ENCODE assay signal across 2 cellular contexts in genomic region chr7:36082910-36083309, GRCh38.
TF ChIP-seq lines count a peak whose summit lies in the region.

No MANE protein-coding gene starts in this region.

TF ChIP-seq in SK-N-SH, 30 proteins besides CTCF, POLR2A, EP300 and RAD21:
- peak; percentile 35; the same call in 1 of the 2 replicates for TF ChIP-seq GATA2 (CRISPR knock-in tag; IDR thresholded peaks at IDR 0.05)
- no peak for TF ChIP-seq RXRA (IDR thresholded peaks at IDR 0.05; ENCODE audit: borderline replicate concordance, low read depth)

TF ChIP-seq in HepG2, 621 proteins besides CTCF, POLR2A, EP300 and RAD21:
- no peak for TF ChIP-seq ZNF784 (CRISPR knock-in tag; IDR thresholded peaks at IDR 0.05; ENCODE audit: borderline replicate concordance)
- no peak for TF ChIP-seq PHF5A (CRISPR knock-in tag; IDR thresholded peaks at IDR 0.05; ENCODE audit: low read depth, unreplicated experiment)
- TF ChIP-seq ZFP1 (CRISPR knock-in tag; IDR thresholded peaks at IDR 0.05) = no peak
- no peak for TF ChIP-seq IRF2 (CRISPR knock-in tag; IDR thresholded peaks at IDR 0.05)
- TF ChIP-seq KAT2B (IDR thresholded peaks at IDR 0.05; ENCODE audit: borderline replicate concordance, low read depth, low read length) = no peak
- TF ChIP-seq ZSCAN31 (CRISPR knock-in tag; IDR thresholded peaks at IDR 0.05; ENCODE audit: low read depth) = no peak
- TF ChIP-seq ZFP90 (CRISPR knock-in tag; IDR thresholded peaks at IDR 0.05; ENCODE audit: borderline replicate concordance) = no peak
- no peak for TF ChIP-seq SIX4 (CRISPR knock-in tag; IDR thresholded peaks at IDR 0.05)
- no peak for TF ChIP-seq SUZ12 (IDR thresholded peaks at IDR 0.05; ENCODE audit: low read depth, low read length)
- no peak for TF ChIP-seq HNRNPL (IDR thresholded peaks at IDR 0.05; ENCODE audit: low read depth, low read length)
- no peak for TF ChIP-seq RFXAP (CRISPR knock-in tag; IDR thresholded peaks at IDR 0.05; ENCODE audit: borderline replicate concordance)
- no peak for TF ChIP-seq ZFP36 (IDR thresholded peaks at IDR 0.05; ENCODE audit: borderline replicate concordance, low read depth, low read length, partially characterized antibody)
- TF ChIP-seq ZNF616 (CRISPR knock-in tag; IDR thresholded peaks at IDR 0.05; ENCODE audit: low read depth) = no peak
- no peak for TF ChIP-seq ZNF431 (CRISPR knock-in tag; IDR thresholded peaks at IDR 0.05; ENCODE audit: borderline replicate concordance, low read depth)
